ENCODE assay signal across 28 cellular contexts in genomic region chr4:112830753-112831386, GRCh38.
"Had no signal": no experiment of that assay in that cellular context is flagged by ENCODE, and none has a peak within 500 bp of the region (broad histone marks: within the 10 kb centered on the region; RNA-seq: fewer than 3 reads in every experiment).

No MANE protein-coding gene starts in this region.

- H3K9me3 ChIP-seq: MG63 had no signal

- H3K27ac ChIP-seq: KMS-11 had no signal

- H3K9ac ChIP-seq: KMS-11 had no signal

- H3K27me3 ChIP-seq: MG63 had no signal

- DNase-seq: Karpas-422, Kasumi-1, KG1, MG63, MM.1S, MV-4-11, NCI-H1048, NCI-H1092, NCI-H1105, NCI-H1105 treated with DMSO at 0.1 percent for 48 hours, NCI-H1417 treated with DMSO at 0.1 percent for 48 hours, NCI-H1436 treated with DMSO at 0.1 percent for 48 hours, NCI-H146, NCI-H1694, NCI-H1694 treated with DMSO at 0.1 percent for 48 hours, NCI-H187, NCI-H187 treated with DMSO at 0.1 percent for 48 hours, NCI-H1930, NCI-H2107, NCI-H2171, NCI-H2171 treated with DMSO at 0.1 percent for 48 hours, NCI-H2227 treated with DMSO at 0.1 percent for 48 hours, NCI-H226, NCI-H345, NCI-H446, NCI-H446 treated with DMSO at 0.1 percent for 48 hours, NCI-H510A had no signal

- H3K4me3 ChIP-seq: MG63 had no signal

- H3K36me3 ChIP-seq: MG63 had no signal
